ENCODE assay signal across 8 cellular contexts in genomic region chr2:112584134-112584890, GRCh38. TPM values are rescaled to one million over a fixed set of nuclear protein-coding genes. Genes with fewer than 3 reads are reported as not detected.
A peak's percentile ranks its signal among the peaks of the same experiment; 100 is the strongest.
DNase-seq lines count a peak whose midpoint lies in the region; FAIRE-seq and TF ChIP-seq lines count a peak whose summit lies in the region.

CHCHD5 (plus strand) TSS chr2:112584609; CDS start chr2:112584648, 39 bp downstream.

- H3K9ac ChIP-seq in SK-N-MC (ENCODE audit: insufficient read length): peak within 1 kb of the TSS; percentile 91
- peak within 1 kb of the TSS; percentile 89 for H3K9ac ChIP-seq in neuronal stem cell (ENCODE audit: low read depth, low read length, poor library complexity)
- H3K9ac ChIP-seq in subcutaneous abdominal adipose tissue (ENCODE audit: low read length in 5 of 5): peak within 1 kb of the TSS; percentile 68 to 94 (median 85)

- peak within 1 kb of the TSS; percentile 89 for H3K18ac ChIP-seq in neuronal stem cell (ENCODE audit: low read length)

- H3K4me2 ChIP-seq in neuronal stem cell (ENCODE audit: insufficient read depth, low read length, poor library complexity, severe bottlenecking): peak within 1 kb of the TSS; percentile 77

- peaks cover 4% of the 10 kb centered on the region for H3K4me1 ChIP-seq in HEK293 (ENCODE audit: control insufficient read depth, insufficient read depth, low read length)
- peaks cover 3 to 9% of the 10 kb centered on the region in 2 donors for H3K4me1 ChIP-seq in neuronal stem cell (ENCODE audit: control insufficient read depth in 2 of 2, insufficient read depth in 1 of 2, low read depth in 1 of 2, low read length in 2 of 2)
- peaks cover 13 to 38% (median 29%) of the 10 kb centered on the region in 5 donors for H3K4me1 ChIP-seq in subcutaneous abdominal adipose tissue (ENCODE audit: control insufficient read depth in 5 of 5, insufficient read depth in 5 of 5, low read length in 5 of 5)

- H3K23ac ChIP-seq in neuronal stem cell (ENCODE audit: low read depth, low read length, poor library complexity): peak within 1 kb of the TSS; percentile 50

- H3K14ac ChIP-seq in neuronal stem cell (ENCODE audit: low read length): no peak within 1 kb of the TSS

- TF ChIP-seq CTCF in HEK293 (tag by site-specific recombination; IDR thresholded peaks at IDR 0.05): peak; percentile 77

- no peak within 1 kb of the TSS for H4K8ac ChIP-seq in neuronal stem cell (ENCODE audit: low read depth, low read length)

- H3K27me3 Mint-ChIP-seq in activated naive CD4-positive, alpha-beta T cell treated with anti-CD3 and anti-CD28 coated beads for 36 hours (ENCODE audit: low read depth): no peaks in the 10 kb centered on the region

- no peak within 1 kb of the TSS for H2BK120ac ChIP-seq in neuronal stem cell (ENCODE audit: low read depth, low read length)

- H2AK5ac ChIP-seq in neuronal stem cell (ENCODE audit: low read depth, low read length): no peak within 1 kb of the TSS

- DNase-seq in GF-D8 (lab: John Stamatoyannopoulos, UW) (peak; percentile 98), MV-4-11 (lab: John Stamatoyannopoulos, UW) (peak; percentile 98), SK-N-MC (ENCODE audit: low read depth, low spot score) (peak; percentile 78), frontal cortex (ENCODE audit: low spot score in 2 of 2) (peak; percentile 59 to 85), neuronal stem cell (ENCODE audit: low spot score) (peak; percentile 86)
- DNase-seq in activated naive CD4-positive, alpha-beta T cell treated with anti-CD3 and anti-CD28 coated beads for 36 hours: peak; percentile 96

- peak within 1 kb of the TSS; percentile 75 for H3K4me3 ChIP-seq in HEK293 (ENCODE audit: low read depth, low read length)
- peak within 1 kb of the TSS; percentile 77 for H3K4me3 ChIP-seq in SK-N-MC
- H3K4me3 ChIP-seq in neuronal stem cell (ENCODE audit: low read length in 2 of 2): peak within 1 kb of the TSS; percentile 87 to 88
- peak within 1 kb of the TSS; percentile 87 to 97 (median 94) for H3K4me3 ChIP-seq in subcutaneous abdominal adipose tissue (ENCODE audit: low read depth in 1 of 5, low read length in 5 of 5)

- CTCF ChIA-PET in HEK293 (lab: Yijun Ruan, JAX): interaction anchor here (0.7 to 2.0 kb wide), 7 partner anchors 10 to 697 kb away, joined by 3 to 14 read pairs (median 4); no protein-coding TSS in a partner anchor
- CTCF ChIA-PET in activated naive CD4-positive, alpha-beta T cell treated with anti-CD3 and anti-CD28 coated beads for 36 hours (lab: Charles Lee): interaction anchor here (0.6 to 2.9 kb wide), 10 partner anchors 15 to 521 kb away, joined by 3 to 23 read pairs (median 3); no protein-coding TSS in a partner anchor

- H3K79me1 ChIP-seq in neuronal stem cell (ENCODE audit: low read depth, low read length): peaks cover 4% of the 10 kb centered on the region

- H3K36me3 ChIP-seq in HEK293 (ENCODE audit: control insufficient read depth in 2 of 2, insufficient read depth in 1 of 2, low read length in 2 of 2) (peaks cover 4 to 28% of the 10 kb centered on the region in 2 experiments; a peak in 2 of 3 replicates), SK-N-MC (ENCODE audit: insufficient read depth, low read length) (peaks cover 3% of the 10 kb centered on the region; the same call in 1 of the 2 replicates), neuronal stem cell (replicated peaks in 1 of 2; ENCODE audit: control insufficient read depth in 2 of 2, insufficient read depth in 2 of 2, low read length in 2 of 2) (peaks cover 9 to 28% of the 10 kb centered on the region in 2 donors), subcutaneous abdominal adipose tissue (ENCODE audit: control insufficient read depth in 5 of 5, insufficient read depth in 5 of 5, low read length in 5 of 5) (peaks cover 0 to 21% (median 14%) of the 10 kb centered on the region in 5 donors)

- H3K4ac ChIP-seq in neuronal stem cell (ENCODE audit: low read length): no peak within 1 kb of the TSS

- peaks cover 26% of the 10 kb centered on the region for H3K4me1 Mint-ChIP-seq in activated naive CD4-positive, alpha-beta T cell treated with anti-CD3 and anti-CD28 coated beads for 36 hours (ENCODE audit: low read depth)

- peak within 1 kb of the TSS; percentile 92 for H2AFZ ChIP-seq in neuronal stem cell (ENCODE audit: low read length)

- H3K9me3 ChIP-seq in HEK293 (ENCODE audit: control insufficient read depth, insufficient read depth, low read depth, low read length) (no peaks in the 10 kb centered on the region), SK-N-MC (ENCODE audit: low read depth, low read length) (no peaks in the 10 kb centered on the region), neuronal stem cell (replicated peaks in 1 of 2; ENCODE audit: control insufficient read depth in 2 of 2, insufficient read depth in 1 of 2, low read depth in 1 of 2, low read length in 2 of 2) (no peaks in the 10 kb centered on the region), subcutaneous abdominal adipose tissue (ENCODE audit: control insufficient read depth in 5 of 5, low read length in 5 of 5) (no peaks in the 10 kb centered on the region)

- peak within 1 kb of the TSS; percentile 96 for H3K27ac Mint-ChIP-seq in activated naive CD4-positive, alpha-beta T cell treated with anti-CD3 and anti-CD28 coated beads for 36 hours

- H4K91ac ChIP-seq in neuronal stem cell (ENCODE audit: low read depth, low read length, poor library complexity): peak within 1 kb of the TSS; percentile 19

- intact Hi-C loops in activated naive CD4-positive, alpha-beta T cell treated with anti-CD3 and anti-CD28 coated beads for 36 hours (cut with micrococcal nuclease): loop anchor here (1.0 to 2.0 kb wide), 10 partner anchors 40 to 700 kb away; partner anchors contain the start of genes ANAPC1, POLR1B, SLC20A1 and TMEM87B

- H3K36me3 Mint-ChIP-seq in activated naive CD4-positive, alpha-beta T cell treated with anti-CD3 and anti-CD28 coated beads for 36 hours (ENCODE audit: low read depth): peaks cover 11% of the 10 kb centered on the region

- FAIRE-seq in frontal cortex (lab: Jason Lieb, UNC): no peak

- WGBS in neuronal stem cell (ENCODE audit: extremely low coverage in 2 of 2, insufficient read length in 2 of 2, insufficient replicate concordance in 1 of 2), 2 donors: no CpG with 5 or more reads among the region's 54 CpGs

- no peak within 1 kb of the TSS for H2BK12ac ChIP-seq in neuronal stem cell (ENCODE audit: low read length)

- H3K27me3 ChIP-seq in neuronal stem cell (ENCODE audit: control insufficient read depth in 3 of 3, insufficient read depth in 3 of 3, low read depth in 1 of 3, low read length in 3 of 3) (no peaks in the 10 kb centered on the region), subcutaneous abdominal adipose tissue (ENCODE audit: control insufficient read depth in 5 of 5, insufficient read depth in 4 of 5, low read length in 5 of 5) (no peaks in the 10 kb centered on the region)

- peak within 1 kb of the TSS; percentile 86 for H3K27ac ChIP-seq in HEK293 (ENCODE audit: extremely low read depth, low read depth, low read length)
- peak within 1 kb of the TSS; percentile 79 for H3K27ac ChIP-seq in SK-N-MC
- peak within 1 kb of the TSS; percentile 97 for H3K27ac ChIP-seq in neuronal stem cell (replicated peaks; ENCODE audit: low read length)
- H3K27ac ChIP-seq in subcutaneous abdominal adipose tissue (ENCODE audit: low read depth, low read length): peak within 1 kb of the TSS; percentile 97

- H2BK15ac ChIP-seq in neuronal stem cell (ENCODE audit: low read length): no peak within 1 kb of the TSS

- POLR2A ChIA-PET in HEK293 (lab: Yijun Ruan, JAX): interaction anchor here (0.5 to 1.5 kb wide), 5 partner anchors 60 to 329 kb away, joined by 3 to 4 read pairs (median 3); partner anchors contain the start of gene ZC3H8

- peak within 1 kb of the TSS; percentile 8 for H2BK5ac ChIP-seq in neuronal stem cell (ENCODE audit: low read length)

- H3K9me3 Mint-ChIP-seq in activated naive CD4-positive, alpha-beta T cell treated with anti-CD3 and anti-CD28 coated beads for 36 hours: no peaks in the 10 kb centered on the region

- H3K4me3 Mint-ChIP-seq in activated naive CD4-positive, alpha-beta T cell treated with anti-CD3 and anti-CD28 coated beads for 36 hours: peak within 1 kb of the TSS; percentile 98

TF ChIP-seq in HEK293, 187 proteins besides CTCF, POLR2A, EP300 and RAD21 (continues in another document):
- TF ChIP-seq SCRT1 (tag by site-specific recombination; IDR thresholded peaks at IDR 0.05; ENCODE audit: borderline replicate concordance) (no peak), ZNF514 (tag by site-specific recombination; IDR thresholded peaks at IDR 0.05) (no peak), ZNF140 (tag by site-specific recombination; IDR thresholded peaks at IDR 0.05) (no peak), ZNF596 (tag by site-specific recombination; IDR thresholded peaks at IDR 0.05) (no peak), ZNF677 (tag by site-specific recombination; IDR thresholded peaks at IDR 0.05) (no peak), ZNF623 (tag by site-specific recombination; IDR thresholded peaks at IDR 0.05) (no peak), ZNF398 (tag by site-specific recombination; IDR thresholded peaks at IDR 0.05) (no peak), ZNF24 (tag by site-specific recombination; IDR thresholded peaks at IDR 0.05) (no peak), ZBTB17 (tag by site-specific recombination; IDR thresholded peaks at IDR 0.05) (peak; percentile 91), KLF8 (tag by site-specific recombination; IDR thresholded peaks at IDR 0.05) (peak; percentile 37; the same call in 1 of the 2 replicates), ZNF121 (tag by site-specific recombination; IDR thresholded peaks at IDR 0.05) (no peak), ZNF2 (tag by site-specific recombination; IDR thresholded peaks at IDR 0.05) (no peak), EGR2 (tag by site-specific recombination; IDR thresholded peaks at IDR 0.05; ENCODE audit: low read depth) (no peak), ZNF211 (tag by site-specific recombination; IDR thresholded peaks at IDR 0.05; ENCODE audit: low read depth) (no peak)

RNA-seq across cellular contexts. Expression of gene CHCHD5, which starts in this region (rescaled TPM):
- 10 to 100 TPM; 40.3 to 43.5 TPM for total RNA-seq in activated naive CD4-positive, alpha-beta T cell treated with anti-CD3 and anti-CD28 coated beads for 36 hours
- 3.3 TPM for total RNA-seq in frontal cortex
- 29.2 TPM for polyA plus RNA-seq in neuronal stem cell (2013, experiment 1 of 2)
- polyA plus RNA-seq in neuronal stem cell (2013, experiment 2 of 2): 27.9 TPM

Comparison
In these comparisons a context has a peak if more than half of its experiments do, and no peak if none do; other contexts are left out.
1. Peak in every context shown above with its lines: DNase-seq, H3K4me3 ChIP-seq and H3K27ac ChIP-seq.